Comparison of ENCODE assay signal across 1 cellular context in genomic region chr3:46935168-46935858, GRCh38.
A peak's percentile ranks its signal among the peaks of the same experiment; 100 is the strongest.
TF ChIP-seq lines count a peak whose summit lies in the region.

No MANE protein-coding gene starts in this region.

TF ChIP-seq in K562, 482 proteins besides CTCF, POLR2A, EP300 and RAD21 (continued from another document and continues in another):
- TF ChIP-seq NKRF (IDR thresholded peaks at IDR 0.05; ENCODE audit: borderline replicate concordance) (no peak), ZNF431 (CRISPR knock-in tag; IDR thresholded peaks at IDR 0.05) (no peak), ZNF699 (CRISPR knock-in tag; IDR thresholded peaks at IDR 0.05; ENCODE audit: insufficient replicate concordance) (no peak), FOXJ3 (CRISPR knock-in tag; IDR thresholded peaks at IDR 0.05) (no peak), ZNF583 (CRISPR knock-in tag; IDR thresholded peaks at IDR 0.05) (no peak), SMAD1 (IDR thresholded peaks at IDR 0.05; ENCODE audit: low read depth, low read length, partially characterized antibody) (no peak), HLTF (IDR thresholded peaks at IDR 0.05) (no peak), KDM5B (IDR thresholded peaks at IDR 0.05; ENCODE audit: insufficient replicate concordance, low read depth, low read length) (no peak), PML (IDR thresholded peaks at IDR 0.05; ENCODE audit: low read length) (0 out of 2 replicates have a peak, but pooled peaks have one; percentile 33), ZNF518B (CRISPR knock-in tag; IDR thresholded peaks at IDR 0.05) (no peak), ZNF41 (CRISPR knock-in tag; conservative IDR thresholded peaks at IDR 0.05) (no peak), PREB (CRISPR knock-in tag; IDR thresholded peaks at IDR 0.05) (no peak), FOXK2 (conservative IDR thresholded peaks at IDR 0.05 in 1 of 2, IDR thresholded peaks at IDR 0.05 in 1 of 2; ENCODE audit: low read depth in 2 of 2) (peak; percentile 39 to 63; a peak in 1 of 4 replicates), HDAC1 (IDR thresholded peaks at IDR 0.05) (peak in 1 of 2 experiments; percentile 66; a peak in 2 of 4 replicates), IFI16 (CRISPR knock-in tag; IDR thresholded peaks at IDR 0.05) (no peak), NFATC3 (IDR thresholded peaks at IDR 0.05) (no peak), ETV5 (CRISPR knock-in tag; IDR thresholded peaks at IDR 0.05; ENCODE audit: low read depth) (no peak), SNRNP70 (optimal IDR thresholded peaks at IDR 0.05; ENCODE audit: low read depth, low read length) (no peak), STAT5B (CRISPR knock-in tag; IDR thresholded peaks at IDR 0.05) (no peak), PURB (CRISPR knock-in tag; IDR thresholded peaks at IDR 0.05; ENCODE audit: low read depth) (no peak), KDM2B (CRISPR knock-in tag; IDR thresholded peaks at IDR 0.05) (no peak), ZNF584 (CRISPR knock-in tag; IDR thresholded peaks at IDR 0.05; ENCODE audit: low read depth) (no peak), MEIS2 (IDR thresholded peaks at IDR 0.05; ENCODE audit: partially characterized antibody) (peak; percentile 16), GABPB1 (CRISPR knock-in tag; IDR thresholded peaks at IDR 0.05) (no peak), HEY1 (CRISPR knock-in tag; IDR thresholded peaks at IDR 0.05; ENCODE audit: borderline replicate concordance) (no peak), RBM14 (IDR thresholded peaks at IDR 0.05; ENCODE audit: borderline replicate concordance, insufficient read depth, low read depth, low read length) (no peak), BRF1 (IDR thresholded peaks at IDR 0.05; ENCODE audit: borderline replicate concordance, extremely low read depth, insufficient read length) (no peak), NR4A1 (CRISPR knock-in tag; IDR thresholded peaks at IDR 0.05) (0 out of 2 replicates have a peak, but pooled peaks have one; percentile 10), NR4A1 (tag; IDR thresholded peaks at IDR 0.05) (no peak), TRIM24 (IDR thresholded peaks at IDR 0.05) (peak; percentile 56 to 71), ZNF311 (CRISPR knock-in tag; IDR thresholded peaks at IDR 0.05) (no peak), ZBTB49 (CRISPR knock-in tag; IDR thresholded peaks at IDR 0.05; ENCODE audit: borderline replicate concordance) (no peak), ERF (CRISPR knock-in tag; IDR thresholded peaks at IDR 0.05) (no peak), CXXC5 (CRISPR knock-in tag; IDR thresholded peaks at IDR 0.05) (peak; percentile 39; the same call in 1 of the 2 replicates), ZNF77 (CRISPR knock-in tag; IDR thresholded peaks at IDR 0.05) (no peak), ZNF717 (CRISPR knock-in tag; IDR thresholded peaks at IDR 0.05) (no peak), E4F1 (CRISPR knock-in tag; IDR thresholded peaks at IDR 0.05; ENCODE audit: borderline replicate concordance) (no peak), HNRNPLL (IDR thresholded peaks at IDR 0.05; ENCODE audit: low read depth, low read length, poor library complexity, severe bottlenecking) (no peak), IRF2 (CRISPR knock-in tag; IDR thresholded peaks at IDR 0.05) (no peak), THRB (CRISPR knock-in tag; conservative IDR thresholded peaks at IDR 0.05) (peak; percentile 76; the same call in 1 of the 2 replicates), ZBTB5 (IDR thresholded peaks at IDR 0.05) (no peak), SRF (CRISPR knock-in tag; IDR thresholded peaks at IDR 0.05) (no peak), CEBPG (CRISPR knock-in tag; IDR thresholded peaks at IDR 0.05) (no peak), CEBPG (tag; conservative IDR thresholded peaks at IDR 0.05 in 1 of 2, IDR thresholded peaks at IDR 0.05 in 1 of 2) (no peak), ZNF507 (tag; conservative IDR thresholded peaks at IDR 0.05) (no peak), ZNF384 (IDR thresholded peaks at IDR 0.05; ENCODE audit: low read depth, low read length) (peak; percentile 88), ZNF146 (CRISPR knock-in tag; IDR thresholded peaks at IDR 0.05; ENCODE audit: unreplicated experiment) (no peak), ZFP1 (CRISPR knock-in tag; IDR thresholded peaks at IDR 0.05) (no peak), SIN3A (IDR thresholded peaks at IDR 0.05; ENCODE audit: borderline replicate concordance in 2 of 2, control insufficient read depth in 1 of 2, low read depth in 2 of 2, low read length in 2 of 2) (no peak), HNRNPL (IDR thresholded peaks at IDR 0.05; ENCODE audit: low read depth, low read length) (no peak), ZNF408 (CRISPR knock-in tag; IDR thresholded peaks at IDR 0.05; ENCODE audit: low read depth) (no peak), RBM34 (IDR thresholded peaks at IDR 0.05; ENCODE audit: borderline replicate concordance, insufficient read depth, low read length) (no peak), USF2 (CRISPR knock-in tag; IDR thresholded peaks at IDR 0.05) (no peak), HOMEZ (CRISPR knock-in tag; IDR thresholded peaks at IDR 0.05) (no peak), BDP1 (IDR thresholded peaks at IDR 0.05; ENCODE audit: insufficient read depth, insufficient read length) (no peak), MED1 (CRISPR knock-in tag; IDR thresholded peaks at IDR 0.05; ENCODE audit: borderline replicate concordance) (no peak), RBM17 (IDR thresholded peaks at IDR 0.05; ENCODE audit: borderline replicate concordance, low read depth, low read length) (no peak)
